27 cellular contexts compared by ENCODE assay signal in the genomic region with DNA sequence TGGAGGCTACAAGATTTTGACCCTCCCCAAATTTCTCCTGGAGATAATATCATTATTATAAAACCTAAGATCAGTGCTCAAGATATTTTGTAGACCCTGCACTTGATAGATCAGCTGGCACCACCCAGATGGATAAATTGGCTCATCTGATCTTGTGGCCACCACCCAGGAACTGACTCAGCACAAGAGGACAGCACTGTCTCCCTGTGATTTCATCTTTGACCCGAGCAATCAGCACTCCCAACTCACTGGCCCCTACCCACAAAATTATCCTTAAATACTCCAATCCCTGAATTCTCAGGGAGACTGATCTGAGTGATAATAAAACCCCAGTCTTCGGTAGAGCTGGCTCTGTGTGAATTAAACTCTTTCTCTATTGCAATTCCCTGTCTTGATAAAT.
"Had no signal": no experiment of that assay in that cellular context is flagged by ENCODE, and none has a peak within 500 bp of the region (broad histone marks: within the 10 kb centered on the region; RNA-seq: fewer than 3 reads in every experiment).

No MANE protein-coding gene starts in this region.

- H3K4me1 Mint-ChIP-seq: stimulated activated memory B cell treated with anti-CD40 and anti-IgM and Interleukin-4, amounts not matched to agents 10 μg/mL and 1 μg/mL and 100 μg/mL, for 72 hours had no signal

- H3K36me3 ChIP-seq: esophagus muscularis mucosa, heart right ventricle, left lung, prostate gland, sigmoid colon, spleen, tibial artery had no signal

- H3K4me3 Mint-ChIP-seq: naive thymus-derived CD4-positive, alpha-beta T cell; nephron; stimulated activated memory B cell treated with anti-CD40 and anti-IgM and Interleukin-4, amounts not matched to agents 10 μg/mL and 1 μg/mL and 100 μg/mL, for 72 hours; type B pancreatic cell had no signal

- H3K27me3 Mint-ChIP-seq: type B pancreatic cell had no signal

- H3K27ac Mint-ChIP-seq: naive thymus-derived CD4-positive, alpha-beta T cell; stimulated activated memory B cell treated with anti-CD40 and anti-IgM and Interleukin-4, amounts not matched to agents 10 μg/mL and 1 μg/mL and 100 μg/mL, for 72 hours; type B pancreatic cell had no signal

- H3K27ac ChIP-seq: dorsolateral prefrontal cortex, esophagus muscularis mucosa, foreskin keratinocyte, heart right ventricle, left lung, sigmoid colon, skin epidermis, spleen, testis, tibial artery had no signal

- H3K4me1 ChIP-seq: esophagus muscularis mucosa, foreskin keratinocyte, left lung, prostate gland, sigmoid colon, spleen, testis, tibial artery had no signal

- H3K4me3 ChIP-seq: dorsolateral prefrontal cortex, esophagus muscularis mucosa, heart right ventricle, left lung, prostate gland, sigmoid colon, skin epidermis, spleen, testis, tibial artery had no signal

- H3K27me3 ChIP-seq: dorsolateral prefrontal cortex, esophagus muscularis mucosa, left lung, sigmoid colon, testis, tibial artery had no signal

- H3K9me3 ChIP-seq: esophagus muscularis mucosa, prostate gland, testis had no signal

- ATAC-seq: foreskin keratinocyte; heart right ventricle; left cardiac atrium; left lung; naive thymus-derived CD4-positive, alpha-beta T cell; right cardiac atrium; stimulated activated memory B cell treated with anti-CD40 and anti-IgM and Interleukin-4, amounts not matched to agents 10 μg/mL and 1 μg/mL and 100 μg/mL, for 72 hours; stimulated activated naive CD8-positive, alpha-beta T cell treated with anti-CD3 and anti-CD28 coated beads, Interleukin-15, Interleukin-2, amounts not matched to agents 100 U/mL and 50 U/mL, for 24 hours had no signal

- DNase-seq: cortex of kidney; dorsolateral prefrontal cortex; effector CD4-positive, alpha-beta T cell; foreskin keratinocyte; glutamatergic neuron; heart right ventricle; hippocampal formation; left cardiac atrium; left lung; mesenchymal stem cell; midbrain; naive thymus-derived CD4-positive, alpha-beta T cell; nucleus accumbens; right cardiac atrium; sigmoid colon; spleen; stimulated activated CD4-positive, alpha-beta T cell treated with anti-CD3 and anti-CD28 coated beads, Interleukin-4, amount 100 ng/mL, for 4 hours; stimulated activated naive CD8-positive, alpha-beta T cell treated with anti-CD3 and anti-CD28 coated beads, Interleukin-15, Interleukin-2, amounts not matched to agents 100 U/mL and 50 U/mL, for 24 hours; substantia nigra; testis; tibial artery had no signal
